In genomic region chr2:17961789-17962188, GRCh38 we compare ENCODE assay signal across 1 cellular context.
TF ChIP-seq lines count a peak whose summit lies in the region.

No MANE protein-coding gene starts in this region.

TF ChIP-seq in IMR-90, 13 proteins besides CTCF, POLR2A, EP300 and RAD21 (continued from another document):
- no peak for TF ChIP-seq USF2 (IDR thresholded peaks at IDR 0.05; ENCODE audit: low read depth, low read length)
